In the genomic region with DNA sequence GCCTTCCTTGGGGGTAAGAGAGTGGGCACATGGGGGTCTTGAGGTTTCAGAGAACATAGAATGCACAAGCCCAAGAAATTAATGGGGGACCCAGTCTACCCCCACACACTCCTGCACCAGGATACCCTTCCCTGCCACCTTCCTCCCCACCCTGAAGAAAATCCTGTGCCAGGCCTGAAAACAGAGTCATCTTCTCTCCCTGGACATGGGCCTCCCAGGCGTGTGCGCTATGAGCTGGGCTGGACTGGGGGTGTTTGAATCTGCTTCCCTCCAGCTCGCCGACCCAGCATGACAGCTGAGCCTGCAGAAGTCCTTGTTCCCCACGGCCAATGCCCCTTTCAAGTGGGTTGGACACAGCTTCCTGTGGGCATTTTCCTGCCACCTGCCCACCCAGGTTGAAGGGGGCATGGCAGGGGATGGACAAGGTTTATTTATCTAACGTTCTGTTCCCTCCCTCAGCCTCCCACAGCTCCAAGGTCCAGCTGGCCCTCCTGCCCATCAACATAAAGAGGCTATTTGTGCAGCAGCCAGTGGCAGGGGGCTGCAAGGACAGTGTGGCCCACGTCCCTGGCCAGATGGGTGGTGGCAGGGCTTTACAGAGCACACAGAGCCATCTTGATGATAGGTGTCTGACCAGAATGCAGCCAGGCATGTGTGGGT, we compare ENCODE assay signal across 1 cellular context.
TF ChIP-seq lines count a peak whose summit lies in the region.

No MANE protein-coding gene starts in this region.

TF ChIP-seq in HepG2, 621 proteins besides CTCF, POLR2A, EP300 and RAD21 (continued from another document and continues in another):
- TF ChIP-seq, protein P1, sequence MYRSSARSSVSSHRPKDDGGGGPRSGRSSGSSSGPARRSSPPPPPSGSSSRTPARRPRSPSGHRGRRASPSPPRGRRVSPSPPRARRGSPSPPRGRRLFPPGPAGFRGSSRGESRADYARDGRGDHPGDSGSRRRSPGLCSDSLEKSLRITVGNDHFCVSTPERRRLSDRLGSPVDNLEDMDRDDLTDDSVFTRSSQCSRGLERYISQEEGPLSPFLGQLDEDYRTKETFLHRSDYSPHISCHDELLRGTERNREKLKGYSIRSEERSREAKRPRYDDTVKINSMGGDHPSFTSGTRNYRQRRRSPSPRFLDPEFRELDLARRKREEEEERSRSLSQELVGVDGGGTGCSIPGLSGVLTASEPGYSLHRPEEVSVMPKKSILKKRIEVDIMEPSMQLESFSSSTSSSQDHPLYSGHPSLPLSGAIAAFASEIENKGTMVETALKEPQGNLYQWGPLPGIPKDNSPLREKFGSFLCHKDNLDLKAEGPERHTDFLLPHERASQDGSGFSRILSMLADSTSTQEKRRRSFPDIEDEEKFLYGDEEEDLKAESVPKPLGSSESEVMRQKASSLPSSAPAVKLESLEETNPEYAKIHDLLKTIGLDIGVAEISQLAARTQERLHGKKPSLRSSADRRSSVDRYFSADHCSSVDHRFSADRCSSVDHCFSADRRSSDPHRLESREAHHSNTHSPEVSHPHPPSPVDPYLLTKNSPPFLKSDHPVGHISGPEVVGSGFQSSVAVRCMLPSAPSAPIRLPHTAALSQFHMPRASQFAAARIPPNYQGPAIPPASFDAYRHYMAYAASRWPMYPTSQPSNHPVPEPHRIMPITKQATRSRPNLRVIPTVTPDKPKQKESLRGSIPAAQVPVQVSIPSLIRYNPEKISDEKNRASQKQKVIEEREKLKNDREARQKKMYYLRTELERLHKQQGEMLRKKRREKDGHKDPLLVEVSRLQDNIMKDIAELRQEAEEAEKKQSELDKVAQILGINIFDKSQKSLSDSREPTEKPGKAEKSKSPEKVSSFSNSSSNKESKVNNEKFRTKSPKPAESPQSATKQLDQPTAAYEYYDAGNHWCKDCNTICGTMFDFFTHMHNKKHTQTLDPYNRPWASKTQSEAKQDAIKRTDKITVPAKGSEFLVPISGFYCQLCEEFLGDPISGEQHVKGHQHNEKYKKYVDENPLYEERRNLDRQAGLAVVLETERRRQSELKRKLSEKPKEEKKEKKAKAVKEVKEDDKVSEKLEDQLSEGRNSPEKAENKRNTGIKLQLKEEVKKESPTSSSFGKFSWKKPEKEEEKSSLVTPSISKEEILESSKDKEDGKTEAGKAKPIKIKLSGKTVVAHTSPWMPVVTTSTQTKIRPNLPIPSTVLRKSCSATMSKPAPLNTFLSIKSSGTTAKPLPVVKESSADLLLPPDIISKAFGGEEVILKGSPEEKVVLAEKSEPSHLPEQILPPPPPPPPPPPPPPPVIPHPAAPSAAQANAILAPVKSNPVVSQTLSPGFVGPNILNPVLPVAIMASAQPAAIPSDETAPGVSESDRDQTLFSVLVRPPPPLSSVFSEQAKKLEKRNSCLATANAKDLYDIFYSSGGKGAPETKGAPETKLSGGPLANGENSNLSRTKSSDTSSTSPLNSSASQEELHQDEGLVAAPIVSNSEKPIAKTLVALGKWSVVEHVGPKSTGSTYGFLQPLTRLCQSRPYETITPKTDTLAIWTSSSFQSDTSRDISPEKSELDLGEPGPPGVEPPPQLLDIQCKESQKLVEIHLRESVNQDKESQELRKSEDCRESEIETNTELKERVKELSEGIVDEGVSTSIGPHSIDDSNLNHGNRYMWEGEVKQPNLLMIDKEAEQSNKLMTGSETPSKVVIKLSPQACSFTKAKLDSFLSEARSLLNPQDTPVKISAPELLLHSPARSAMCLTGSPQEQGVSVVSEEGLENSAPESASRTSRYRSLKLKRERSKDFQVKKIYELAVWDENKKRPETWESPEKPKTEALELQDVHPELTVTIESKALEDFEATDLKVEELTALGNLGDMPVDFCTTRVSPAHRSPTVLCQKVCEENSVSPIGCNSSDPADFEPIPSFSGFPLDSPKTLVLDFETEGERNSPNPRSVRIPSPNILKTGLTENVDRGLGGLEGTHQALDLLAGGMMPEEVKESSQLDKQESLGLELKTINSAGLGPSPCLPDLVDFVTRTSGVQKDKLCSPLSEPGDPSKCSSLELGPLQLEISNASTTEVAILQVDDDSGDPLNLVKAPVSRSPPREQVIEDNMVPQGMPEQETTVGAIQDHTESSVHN (CRISPR knock-in tag; IDR thresholded peaks at IDR 0.05), result no peak
- TF ChIP-seq TBX2 (CRISPR knock-in tag; IDR thresholded peaks at IDR 0.05; ENCODE audit: borderline replicate concordance) (peak; percentile 48; the same call in 1 of the 2 replicates), PHB2 (IDR thresholded peaks at IDR 0.05; ENCODE audit: partially characterized antibody) (no peak), ZC3H4 (CRISPR knock-in tag; IDR thresholded peaks at IDR 0.05; ENCODE audit: borderline replicate concordance) (no peak), SAP130 (CRISPR knock-in tag; IDR thresholded peaks at IDR 0.05; ENCODE audit: low read depth) (0 out of 2 replicates have a peak, but pooled peaks have one; percentile 31), SP1 (IDR thresholded peaks at IDR 0.05) (no peak), SP1 (CRISPR knock-in tag; IDR thresholded peaks at IDR 0.05) (no peak), NR2F2 (IDR thresholded peaks at IDR 0.05; ENCODE audit: borderline replicate concordance, low read depth) (no peak), NR2F6 (IDR thresholded peaks at IDR 0.05) (no peak), NR2F6 (CRISPR knock-in tag; IDR thresholded peaks at IDR 0.05) (peak; percentile 22; the same call in 1 of the 2 replicates), PAX8 (CRISPR knock-in tag; IDR thresholded peaks at IDR 0.05; ENCODE audit: borderline replicate concordance) (no peak), ZNF543 (CRISPR knock-in tag; IDR thresholded peaks at IDR 0.05) (no peak), ESRRA (CRISPR knock-in tag; IDR thresholded peaks at IDR 0.05; ENCODE audit: low read depth) (no peak), ZNF547 (CRISPR knock-in tag; IDR thresholded peaks at IDR 0.05) (no peak), HDAC6 (IDR thresholded peaks at IDR 0.05; ENCODE audit: low read depth, low read length) (no peak), NONO (IDR thresholded peaks at IDR 0.05) (no peak), NONO (CRISPR knock-in tag; conservative IDR thresholded peaks at IDR 0.05) (no peak), ZNF234 (CRISPR knock-in tag; conservative IDR thresholded peaks at IDR 0.05) (no peak), THAP7 (CRISPR knock-in tag; IDR thresholded peaks at IDR 0.05) (no peak), SIN3B (IDR thresholded peaks at IDR 0.05; ENCODE audit: low read length) (no peak), SOX6 (IDR thresholded peaks at IDR 0.05) (no peak), SOX6 (CRISPR knock-in tag; IDR thresholded peaks at IDR 0.05) (no peak; the same call in 1 of the 2 replicates), ONECUT2 (CRISPR knock-in tag; IDR thresholded peaks at IDR 0.05) (no peak), TBX3 (IDR thresholded peaks at IDR 0.05; ENCODE audit: borderline replicate concordance) (no peak), ZNF550 (CRISPR knock-in tag; IDR thresholded peaks at IDR 0.05; ENCODE audit: borderline replicate concordance) (no peak), NFKB2 (CRISPR knock-in tag; IDR thresholded peaks at IDR 0.05; ENCODE audit: borderline replicate concordance) (no peak), CENPT (CRISPR knock-in tag; IDR thresholded peaks at IDR 0.05; ENCODE audit: low read depth) (no peak), PHF21A (CRISPR knock-in tag; IDR thresholded peaks at IDR 0.05) (peak; percentile 64), XBP1 (CRISPR knock-in tag; IDR thresholded peaks at IDR 0.05) (no peak), ZBTB38 (CRISPR knock-in tag; IDR thresholded peaks at IDR 0.05) (no peak; the same call in 1 of the 2 replicates), ZNF557 (CRISPR knock-in tag; IDR thresholded peaks at IDR 0.05) (no peak)
- TF ChIP-seq, protein P2, sequence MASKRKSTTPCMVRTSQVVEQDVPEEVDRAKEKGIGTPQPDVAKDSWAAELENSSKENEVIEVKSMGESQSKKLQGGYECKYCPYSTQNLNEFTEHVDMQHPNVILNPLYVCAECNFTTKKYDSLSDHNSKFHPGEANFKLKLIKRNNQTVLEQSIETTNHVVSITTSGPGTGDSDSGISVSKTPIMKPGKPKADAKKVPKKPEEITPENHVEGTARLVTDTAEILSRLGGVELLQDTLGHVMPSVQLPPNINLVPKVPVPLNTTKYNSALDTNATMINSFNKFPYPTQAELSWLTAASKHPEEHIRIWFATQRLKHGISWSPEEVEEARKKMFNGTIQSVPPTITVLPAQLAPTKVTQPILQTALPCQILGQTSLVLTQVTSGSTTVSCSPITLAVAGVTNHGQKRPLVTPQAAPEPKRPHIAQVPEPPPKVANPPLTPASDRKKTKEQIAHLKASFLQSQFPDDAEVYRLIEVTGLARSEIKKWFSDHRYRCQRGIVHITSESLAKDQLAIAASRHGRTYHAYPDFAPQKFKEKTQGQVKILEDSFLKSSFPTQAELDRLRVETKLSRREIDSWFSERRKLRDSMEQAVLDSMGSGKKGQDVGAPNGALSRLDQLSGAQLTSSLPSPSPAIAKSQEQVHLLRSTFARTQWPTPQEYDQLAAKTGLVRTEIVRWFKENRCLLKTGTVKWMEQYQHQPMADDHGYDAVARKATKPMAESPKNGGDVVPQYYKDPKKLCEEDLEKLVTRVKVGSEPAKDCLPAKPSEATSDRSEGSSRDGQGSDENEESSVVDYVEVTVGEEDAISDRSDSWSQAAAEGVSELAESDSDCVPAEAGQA (IDR thresholded peaks at IDR 0.05; ENCODE audit: low read depth), result no peak
- TF ChIP-seq, protein P2 (CRISPR knock-in tag; IDR thresholded peaks at IDR 0.05; ENCODE audit: borderline replicate concordance), result no peak
- TF ChIP-seq, protein P3, sequence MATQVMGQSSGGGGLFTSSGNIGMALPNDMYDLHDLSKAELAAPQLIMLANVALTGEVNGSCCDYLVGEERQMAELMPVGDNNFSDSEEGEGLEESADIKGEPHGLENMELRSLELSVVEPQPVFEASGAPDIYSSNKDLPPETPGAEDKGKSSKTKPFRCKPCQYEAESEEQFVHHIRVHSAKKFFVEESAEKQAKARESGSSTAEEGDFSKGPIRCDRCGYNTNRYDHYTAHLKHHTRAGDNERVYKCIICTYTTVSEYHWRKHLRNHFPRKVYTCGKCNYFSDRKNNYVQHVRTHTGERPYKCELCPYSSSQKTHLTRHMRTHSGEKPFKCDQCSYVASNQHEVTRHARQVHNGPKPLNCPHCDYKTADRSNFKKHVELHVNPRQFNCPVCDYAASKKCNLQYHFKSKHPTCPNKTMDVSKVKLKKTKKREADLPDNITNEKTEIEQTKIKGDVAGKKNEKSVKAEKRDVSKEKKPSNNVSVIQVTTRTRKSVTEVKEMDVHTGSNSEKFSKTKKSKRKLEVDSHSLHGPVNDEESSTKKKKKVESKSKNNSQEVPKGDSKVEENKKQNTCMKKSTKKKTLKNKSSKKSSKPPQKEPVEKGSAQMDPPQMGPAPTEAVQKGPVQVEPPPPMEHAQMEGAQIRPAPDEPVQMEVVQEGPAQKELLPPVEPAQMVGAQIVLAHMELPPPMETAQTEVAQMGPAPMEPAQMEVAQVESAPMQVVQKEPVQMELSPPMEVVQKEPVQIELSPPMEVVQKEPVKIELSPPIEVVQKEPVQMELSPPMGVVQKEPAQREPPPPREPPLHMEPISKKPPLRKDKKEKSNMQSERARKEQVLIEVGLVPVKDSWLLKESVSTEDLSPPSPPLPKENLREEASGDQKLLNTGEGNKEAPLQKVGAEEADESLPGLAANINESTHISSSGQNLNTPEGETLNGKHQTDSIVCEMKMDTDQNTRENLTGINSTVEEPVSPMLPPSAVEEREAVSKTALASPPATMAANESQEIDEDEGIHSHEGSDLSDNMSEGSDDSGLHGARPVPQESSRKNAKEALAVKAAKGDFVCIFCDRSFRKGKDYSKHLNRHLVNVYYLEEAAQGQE (IDR thresholded peaks at IDR 0.05; ENCODE audit: borderline replicate concordance in 1 of 2, low read depth in 1 of 2, low read length in 2 of 2), result no peak
- TF ChIP-seq, protein P4, sequence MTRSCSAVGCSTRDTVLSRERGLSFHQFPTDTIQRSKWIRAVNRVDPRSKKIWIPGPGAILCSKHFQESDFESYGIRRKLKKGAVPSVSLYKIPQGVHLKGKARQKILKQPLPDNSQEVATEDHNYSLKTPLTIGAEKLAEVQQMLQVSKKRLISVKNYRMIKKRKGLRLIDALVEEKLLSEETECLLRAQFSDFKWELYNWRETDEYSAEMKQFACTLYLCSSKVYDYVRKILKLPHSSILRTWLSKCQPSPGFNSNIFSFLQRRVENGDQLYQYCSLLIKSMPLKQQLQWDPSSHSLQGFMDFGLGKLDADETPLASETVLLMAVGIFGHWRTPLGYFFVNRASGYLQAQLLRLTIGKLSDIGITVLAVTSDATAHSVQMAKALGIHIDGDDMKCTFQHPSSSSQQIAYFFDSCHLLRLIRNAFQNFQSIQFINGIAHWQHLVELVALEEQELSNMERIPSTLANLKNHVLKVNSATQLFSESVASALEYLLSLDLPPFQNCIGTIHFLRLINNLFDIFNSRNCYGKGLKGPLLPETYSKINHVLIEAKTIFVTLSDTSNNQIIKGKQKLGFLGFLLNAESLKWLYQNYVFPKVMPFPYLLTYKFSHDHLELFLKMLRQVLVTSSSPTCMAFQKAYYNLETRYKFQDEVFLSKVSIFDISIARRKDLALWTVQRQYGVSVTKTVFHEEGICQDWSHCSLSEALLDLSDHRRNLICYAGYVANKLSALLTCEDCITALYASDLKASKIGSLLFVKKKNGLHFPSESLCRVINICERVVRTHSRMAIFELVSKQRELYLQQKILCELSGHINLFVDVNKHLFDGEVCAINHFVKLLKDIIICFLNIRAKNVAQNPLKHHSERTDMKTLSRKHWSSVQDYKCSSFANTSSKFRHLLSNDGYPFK (CRISPR knock-in tag; IDR thresholded peaks at IDR 0.05; ENCODE audit: borderline replicate concordance), result no peak
- TF ChIP-seq, protein P5, sequence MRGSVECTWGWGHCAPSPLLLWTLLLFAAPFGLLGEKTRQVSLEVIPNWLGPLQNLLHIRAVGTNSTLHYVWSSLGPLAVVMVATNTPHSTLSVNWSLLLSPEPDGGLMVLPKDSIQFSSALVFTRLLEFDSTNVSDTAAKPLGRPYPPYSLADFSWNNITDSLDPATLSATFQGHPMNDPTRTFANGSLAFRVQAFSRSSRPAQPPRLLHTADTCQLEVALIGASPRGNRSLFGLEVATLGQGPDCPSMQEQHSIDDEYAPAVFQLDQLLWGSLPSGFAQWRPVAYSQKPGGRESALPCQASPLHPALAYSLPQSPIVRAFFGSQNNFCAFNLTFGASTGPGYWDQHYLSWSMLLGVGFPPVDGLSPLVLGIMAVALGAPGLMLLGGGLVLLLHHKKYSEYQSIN (CRISPR knock-in tag; IDR thresholded peaks at IDR 0.05; ENCODE audit: borderline replicate concordance), result no peak
